In genomic region chr12:34305176-34305575, GRCh38 we compare ENCODE assay signal across 9 cellular contexts.
"Had no signal": no experiment of that assay in that cellular context is flagged by ENCODE, and none has a peak within 500 bp of the region (broad histone marks: within the 10 kb centered on the region; RNA-seq: fewer than 3 reads in every experiment).

No MANE protein-coding gene starts in this region.

- FAIRE-seq: HTR-8/SVneo, K562 had no signal

- ATAC-seq: HCT116, K562 had no signal

- H3K27ac ChIP-seq: GM23248 had no signal

- H3K4me3 ChIP-seq: GM23248, HAP-1, K562 had no signal

- H3K9me3 ChIP-seq: HAP-1 had no signal

- DNase-seq: GM23248, GOT3, H7, HFFc6, IMR-90 had no signal

- H3K9ac ChIP-seq: GM23248 had no signal

- H3K36me3 ChIP-seq: HAP-1 had no signal

- H3K4me1 ChIP-seq: HAP-1 had no signal
